Comparison of ENCODE assay signal across 24 cellular contexts in the genomic region with DNA sequence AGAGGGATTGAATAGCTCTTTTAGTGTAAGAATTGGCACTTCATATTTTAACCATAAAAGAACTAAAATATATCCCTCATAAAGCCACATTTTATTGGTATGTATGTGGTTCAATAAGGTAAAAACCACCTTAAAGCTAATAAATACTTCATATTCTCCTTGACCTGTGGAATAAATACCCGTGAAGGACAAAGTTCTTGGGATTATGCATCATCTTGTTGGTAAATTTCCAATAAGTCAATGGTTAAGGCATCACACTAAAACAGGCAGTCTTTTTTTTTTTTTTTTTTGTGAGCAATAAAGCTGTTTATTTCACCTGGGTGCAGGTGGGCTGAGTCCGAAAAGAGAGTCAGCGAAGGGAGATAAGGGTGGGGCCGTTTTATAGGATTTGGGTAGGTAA.
"Had no signal": no experiment of that assay in that cellular context is flagged by ENCODE, and none has a peak within 500 bp of the region (broad histone marks: within the 10 kb centered on the region; RNA-seq: fewer than 3 reads in every experiment).

No MANE protein-coding gene starts in this region.

- H3K9ac ChIP-seq: SK-N-SH had no signal

- H3K4me3 ChIP-seq: breast epithelium, MG63, SJCRH30 had no signal

- DNase-seq: activated CD4-positive, alpha-beta T cell treated with anti-CD3 and anti-CD28 coated beads for 4 hours; activated CD4-positive, alpha-beta T cell treated with anti-CD3 and anti-CD28 coated beads, Interleukin-2, amount 50 U/mL, for 4 hours; activated CD8-positive, alpha-beta memory T cell treated with anti-CD3 and anti-CD28 coated beads, Interleukin-2, amount 10 ng/mL, durations not matched to agents 7 days and 5 days; activated effector memory CD4-positive, alpha-beta T cell treated with Interleukin-2 at 50 U/mL for 16 hours; activated naive CD4-positive, alpha-beta T cell; activated T-cell treated with anti-CD3 and anti-CD28 coated beads, Interleukin-2, amount 50 U/mL, for 24 hours; aorta; caudate nucleus; KG1; MG63; NCI-H1105 treated with DMSO at 0.1 percent for 48 hours; NCI-H1436 treated with DMSO at 0.1 percent for 48 hours; NCI-H187; NCI-H2081; NCI-H510A treated with DMSO at 0.1 percent for 48 hours; NCI-H69; Peyer's patch; Right ventricle myocardium superior; SJCRH30; SK-N-SH; T-helper 1 cell; WERI-Rb-1 had no signal

- H3K4me1 ChIP-seq: breast epithelium, SJCRH30 had no signal

- H3K36me3 ChIP-seq: breast epithelium, MG63, Peyer's patch, SJCRH30, WERI-Rb-1 had no signal

- H3K4me2 ChIP-seq: SK-N-SH had no signal

- H3K27ac ChIP-seq: breast epithelium, RWPE1, SJCRH30, WERI-Rb-1 had no signal

- H3K9me3 ChIP-seq: breast epithelium, MG63, Peyer's patch, SJCRH30, SK-N-SH had no signal

- H3K9me2 ChIP-seq: SK-N-SH had no signal

- H3K27me3 ChIP-seq: breast epithelium, MG63, Peyer's patch had no signal
